9 cellular contexts compared by ENCODE assay signal in genomic region chr2:97911210-97911921, GRCh38.
DNase-seq lines count a peak whose midpoint lies in the region; ATAC-seq and TF ChIP-seq lines count a peak whose summit lies in the region.
"Had no signal": no experiment of that assay in that cellular context is flagged by ENCODE, and none has a peak within 500 bp of the region (broad histone marks: within the 10 kb centered on the region; RNA-seq: fewer than 3 reads in every experiment).

No MANE protein-coding gene starts in this region.

- peaks cover 51% of the 10 kb centered on the region for H3K4me1 ChIP-seq in OCI-LY7 (ENCODE audit: insufficient read depth, low read length, poor library complexity, severe bottlenecking)

- peaks cover 10% of the 10 kb centered on the region; the same call in 1 of the 2 replicates for H3K79me2 ChIP-seq in OCI-LY7 (ENCODE audit: insufficient read depth, low read depth, low read length)

- TF ChIP-seq CTCF in brain microvascular endothelial cell (IDR thresholded peaks at IDR 0.05; ENCODE audit: low read depth, low read length, missing control alignments) (no peak), OCI-LY7 (conservative IDR thresholded peaks at IDR 0.05; ENCODE audit: low read length) (no peak)

- no peaks in the 10 kb centered on the region for H3K9me2 ChIP-seq in OCI-LY7 (ENCODE audit: insufficient read depth, low read length)

- POLR2A ChIA-PET in OCI-LY7 (lab: Charles Lee) = no interaction called here

- no peak overlapping the region for H2AFZ ChIP-seq in OCI-LY7 (ENCODE audit: low read length)

- 0 out of 2 replicates have a peak, but pooled peaks cover 6% of the 10 kb centered on the region for H3K9me3 ChIP-seq in OCI-LY7 (ENCODE audit: low read length)

- no peaks in the 10 kb centered on the region for H3K36me3 ChIP-seq in brain microvascular endothelial cell (replicated peaks)
- peaks cover 20% of the 10 kb centered on the region for H3K36me3 ChIP-seq in OCI-LY7 (ENCODE audit: insufficient read depth, low read length)

- no peak overlapping the region for H3K27ac ChIP-seq in brain microvascular endothelial cell
- H3K27ac ChIP-seq in OCI-LY7 (ENCODE audit: low read depth, low read length, poor library complexity, severe bottlenecking) = no peak overlapping the region

- peak; percentile 48 for DNase-seq in EH (ENCODE audit: low read depth)
- DNase-seq in brain microvascular endothelial cell = peak; percentile 25
- no peak for DNase-seq in OCI-LY7 (ENCODE audit: low spot score)
- no peak for DNase-seq in NCI-H510A treated with DMSO at 0.1 percent for 48 hours (lab: John Stamatoyannopoulos, UW)
- no peak for DNase-seq in DMS153 treated with DMSO at 0.1 percent for 48 hours (lab: John Stamatoyannopoulos, UW; ENCODE audit: unreplicated experiment)
- DNase-seq in NCI-H524 (lab: John Stamatoyannopoulos, UW) = no peak
- DNase-seq: NCI-H1105 had no signal

- intact Hi-C loops in OCI-LY7 (cut with micrococcal nuclease; ENCODE audit: unreplicated experiment) = no loop called here

- H3K4me3 ChIP-seq in brain microvascular endothelial cell (ENCODE audit: low read depth, low read length) (no peak overlapping the region), OCI-LY7 (ENCODE audit: low read depth, low read length, poor library complexity, severe bottlenecking) (no peak overlapping the region)

- in situ Hi-C loops in brain microvascular endothelial cell (cut with HindIII; ENCODE audit: low pct_ligation_motif_present, low sequenced_read_pairs) = no loop called here

- H4K20me1 ChIP-seq in OCI-LY7 (ENCODE audit: insufficient read depth, low read length) = no peaks in the 10 kb centered on the region

- ATAC-seq in GM21423 (IDR thresholded peaks at IDR 0.05; ENCODE audit: unreplicated experiment) (peak; percentile 64), HG03571 (IDR thresholded peaks at IDR 0.05; ENCODE audit: unreplicated experiment) (peak; percentile 44)

- no peaks in the 10 kb centered on the region for H3K27me3 ChIP-seq in brain microvascular endothelial cell (replicated peaks)

- H3K4me2 ChIP-seq in OCI-LY7 (ENCODE audit: low read length) = no peak overlapping the region

- CTCF ChIA-PET in OCI-LY7 (lab: Charles Lee; ENCODE audit: unreplicated experiment) = no interaction called here

- BruUV-seq in OCI-LY7 (replicated peaks; lab: Mats Ljungman, UMichigan) = no TSS peak

Comparison
In these comparisons a context has a peak if more than half of its experiments do, and no peak if none do; other contexts are left out.
1. DNase-seq: peak in EH (single experiment) and brain microvascular endothelial cell (single experiment); none in OCI-LY7 (single experiment), NCI-H510A treated with DMSO at 0.1 percent for 48 hours (single experiment), DMS153 treated with DMSO at 0.1 percent for 48 hours (single experiment) and NCI-H524 (0 of 2).